ENCODE assay signal across 11 cellular contexts in genomic region chr2:102062802-102063201, GRCh38.
A peak's percentile ranks its signal among the peaks of the same experiment; 100 is the strongest.
DNase-seq lines count a peak whose midpoint lies in the region; ATAC-seq and TF ChIP-seq lines count a peak whose summit lies in the region.
"Had no signal": no experiment of that assay in that cellular context is flagged by ENCODE, and none has a peak within 500 bp of the region (broad histone marks: within the 10 kb centered on the region; RNA-seq: fewer than 3 reads in every experiment).

No MANE protein-coding gene starts in this region.

- intact Hi-C loops in esophagus muscularis mucosa (cut with DNase I): loop anchor here (5.0 kb wide), 1 partner anchor 79 kb away; the partner anchor contains the start of gene IL1R1
- intact Hi-C loops in gastrocnemius medialis (cut with DNase I; ENCODE audit: low total_unique reads): no loop called here

- no peak overlapping the region for H3K4me3 Mint-ChIP-seq in CD4-positive, CD25-positive, alpha-beta regulatory T cell
- H3K4me3 Mint-ChIP-seq in endothelial cell (ENCODE audit: unreplicated experiment): no peak overlapping the region
- H3K4me3 Mint-ChIP-seq: CD4-positive, alpha-beta memory T cell had no signal

- H3K27ac Mint-ChIP-seq in CD4-positive, CD25-positive, alpha-beta regulatory T cell: peak overlapping the region; percentile 47 to 83 (median 78)
- no peak overlapping the region for H3K27ac Mint-ChIP-seq in endothelial cell (ENCODE audit: unreplicated experiment)

- H3K27me3 Mint-ChIP-seq in CD4-positive, CD25-positive, alpha-beta regulatory T cell: no peaks in the 10 kb centered on the region
- peaks cover 11% of the 10 kb centered on the region for H3K27me3 Mint-ChIP-seq in endothelial cell (ENCODE audit: unreplicated experiment)
- H3K27me3 Mint-ChIP-seq: CD4-positive, alpha-beta memory T cell had no signal

- peaks cover 19% of the 10 kb centered on the region for H3K4me1 ChIP-seq in CD4-positive, CD25-positive, alpha-beta regulatory T cell (ENCODE audit: control insufficient read depth, insufficient read depth, low read length, poor library complexity, severe bottlenecking)
- H3K4me1 ChIP-seq in Peyer's patch (peaks cover 0 to 31% (median 0%) of the 10 kb centered on the region in 4 donors), esophagus muscularis mucosa (peaks cover 50 to 78% (median 71%) of the 10 kb centered on the region in 4 donors), gastrocnemius medialis (peaks cover 70 to 72% of the 10 kb centered on the region in 2 donors)

- TF ChIP-seq POLR2A in Peyer's patch (IDR thresholded peaks at IDR 0.05): no peak
- no peak for TF ChIP-seq POLR2A in esophagus muscularis mucosa (IDR thresholded peaks at IDR 0.05; ENCODE audit: low read depth)
- TF ChIP-seq POLR2A in gastrocnemius medialis (IDR thresholded peaks at IDR 0.05): no peak

- no peaks in the 10 kb centered on the region for H3K9me3 ChIP-seq in CD4-positive, CD25-positive, alpha-beta regulatory T cell (ENCODE audit: control insufficient read depth in 2 of 2, low read length in 2 of 2)
- no peaks in the 10 kb centered on the region for H3K9me3 ChIP-seq in Peyer's patch
- H3K9me3 ChIP-seq in esophagus muscularis mucosa: no peaks in the 10 kb centered on the region
- no peaks in the 10 kb centered on the region for H3K9me3 ChIP-seq in gastrocnemius medialis

- DNase-seq in CD4-positive, CD25-positive, alpha-beta regulatory T cell: peak in 1 of 3 donors; percentile 42
- DNase-seq in Peyer's patch (no peak), esophagus muscularis mucosa (ENCODE audit: extremely low spot score) (peak; percentile 37), gastrocnemius medialis (no peak), omental fat pad (ENCODE audit: low spot score) (no peak), endothelial cell (ENCODE audit: low spot score) (no peak)
- DNase-seq in stimulated activated CD4-positive, alpha-beta T cell treated with anti-CD3 and anti-CD28 coated beads, Interleukin-12 subunit alpha, Interleukin-12 subunit beta, amount 100 ng/mL, for 4 hours: no peak
- DNase-seq: CD4-positive, alpha-beta memory T cell; NCI-H2081 treated with DMSO at 0.1 percent for 48 hours had no signal

- H3K27me3 ChIP-seq in CD4-positive, CD25-positive, alpha-beta regulatory T cell (ENCODE audit: control insufficient read depth, insufficient read depth, low read length): no peaks in the 10 kb centered on the region
- no peaks in the 10 kb centered on the region for H3K27me3 ChIP-seq in Peyer's patch
- H3K27me3 ChIP-seq in esophagus muscularis mucosa: no peaks in the 10 kb centered on the region
- no peaks in the 10 kb centered on the region for H3K27me3 ChIP-seq in gastrocnemius medialis

- TF ChIP-seq EP300 in esophagus muscularis mucosa (IDR thresholded peaks at IDR 0.05): no peak

- no peaks in the 10 kb centered on the region for H3K36me3 ChIP-seq in CD4-positive, CD25-positive, alpha-beta regulatory T cell (ENCODE audit: control insufficient read depth, insufficient read depth, low read length)
- H3K36me3 ChIP-seq in Peyer's patch (no peaks in the 10 kb centered on the region), esophagus muscularis mucosa (no peaks in the 10 kb centered on the region), gastrocnemius medialis (no peaks in the 10 kb centered on the region)

- ATAC-seq in CD4-positive, CD25-positive, alpha-beta regulatory T cell (ENCODE audit: low read depth in 2 of 2): peak in 1 of 2 donors; percentile 10
- no peak for ATAC-seq in gastrocnemius medialis
- ATAC-seq in omental fat pad (ENCODE audit: low FRiP score): no peak
- no peak for ATAC-seq in GM18498 (IDR thresholded peaks at IDR 0.05; ENCODE audit: unreplicated experiment)

- peaks cover 12 to 28% (median 19%) of the 10 kb centered on the region in 4 donors for H3K4me1 Mint-ChIP-seq in CD4-positive, CD25-positive, alpha-beta regulatory T cell
- peaks cover 5% of the 10 kb centered on the region for H3K4me1 Mint-ChIP-seq in endothelial cell (ENCODE audit: unreplicated experiment)

- H3K9me3 Mint-ChIP-seq in CD4-positive, CD25-positive, alpha-beta regulatory T cell: peaks cover 0 to 2% (median 0%) of the 10 kb centered on the region in 7 donors
- H3K9me3 Mint-ChIP-seq in endothelial cell (ENCODE audit: unreplicated experiment): no peaks in the 10 kb centered on the region
- H3K9me3 Mint-ChIP-seq: brain had no signal

- in situ Hi-C loops in gastrocnemius medialis (cut with MboI; ENCODE audit: low sequenced_read_pairs in 4 of 4): no loop called here

- H3K36me3 Mint-ChIP-seq in CD4-positive, CD25-positive, alpha-beta regulatory T cell: no peaks in the 10 kb centered on the region
- H3K36me3 Mint-ChIP-seq in endothelial cell (ENCODE audit: low read depth, unreplicated experiment): no peaks in the 10 kb centered on the region
- H3K36me3 Mint-ChIP-seq: brain had no signal

- TF ChIP-seq CTCF in Peyer's patch (IDR thresholded peaks at IDR 0.05) (no peak), esophagus muscularis mucosa (IDR thresholded peaks at IDR 0.05) (no peak), gastrocnemius medialis (IDR thresholded peaks at IDR 0.05 in 4 of 5, conservative IDR thresholded peaks at IDR 0.05 in 1 of 5) (no peak), omental fat pad (IDR thresholded peaks at IDR 0.05) (no peak), endothelial cell (IDR thresholded peaks at IDR 0.05; ENCODE audit: unreplicated experiment) (no peak)

- H3K4me3 ChIP-seq in CD4-positive, CD25-positive, alpha-beta regulatory T cell (ENCODE audit: low read depth, low read length): no peak overlapping the region
- H3K4me3 ChIP-seq in Peyer's patch (no peak overlapping the region), esophagus muscularis mucosa (no peak overlapping the region), gastrocnemius medialis (no peak overlapping the region)

- no peak overlapping the region for H3K27ac ChIP-seq in CD4-positive, CD25-positive, alpha-beta regulatory T cell (ENCODE audit: insufficient read depth, low read length, poor library complexity, severe bottlenecking)
- H3K27ac ChIP-seq in Peyer's patch: peak overlapping the region; percentile 75 to 93 (median 89)
- peak overlapping the region; percentile 82 to 92 (median 90) for H3K27ac ChIP-seq in esophagus muscularis mucosa (replicated peaks in 1 of 4)
- H3K27ac ChIP-seq in gastrocnemius medialis: peak overlapping the region; percentile 89 to 95 (median 92)

- 53% methylated on average over 3 of the region's 3 CpGs for WGBS in esophagus muscularis mucosa
